In the genomic region with DNA sequence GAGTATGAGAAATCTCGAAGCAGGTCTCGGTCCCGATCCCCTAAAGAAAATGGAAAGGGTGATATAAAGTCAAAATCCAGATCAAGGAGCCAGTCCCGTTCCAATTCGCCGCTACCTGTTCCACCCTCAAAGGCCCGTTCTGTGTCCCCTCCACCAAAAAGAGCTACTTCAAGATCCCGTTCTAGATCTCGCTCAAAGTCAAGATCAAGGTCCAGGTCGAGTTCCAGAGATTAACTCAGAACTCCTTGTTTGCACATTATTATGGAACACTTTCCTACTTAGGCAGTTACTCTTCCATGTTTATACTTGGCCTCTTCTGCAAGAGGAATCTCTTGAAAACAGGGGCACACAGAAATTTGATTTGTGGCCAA, we compare ENCODE assay signal across 3 cellular contexts.
TF ChIP-seq lines count a peak whose summit lies in the region.

No MANE protein-coding gene starts in this region.

TF ChIP-seq in SK-N-SH, 30 proteins besides CTCF, POLR2A, EP300 and RAD21:
- TF ChIP-seq, protein P1, sequence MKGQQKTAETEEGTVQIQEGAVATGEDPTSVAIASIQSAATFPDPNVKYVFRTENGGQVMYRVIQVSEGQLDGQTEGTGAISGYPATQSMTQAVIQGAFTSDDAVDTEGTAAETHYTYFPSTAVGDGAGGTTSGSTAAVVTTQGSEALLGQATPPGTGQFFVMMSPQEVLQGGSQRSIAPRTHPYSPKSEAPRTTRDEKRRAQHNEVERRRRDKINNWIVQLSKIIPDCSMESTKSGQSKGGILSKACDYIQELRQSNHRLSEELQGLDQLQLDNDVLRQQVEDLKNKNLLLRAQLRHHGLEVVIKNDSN (IDR thresholded peaks at IDR 0.05; ENCODE audit: borderline replicate concordance, low read depth), result no peak
- no peak for TF ChIP-seq CHD2 (IDR thresholded peaks at IDR 0.05; ENCODE audit: low read length, partially characterized antibody)
- TF ChIP-seq MXI1 (IDR thresholded peaks at IDR 0.05; ENCODE audit: low read depth, low read length), result no peak
- no peak for TF ChIP-seq NFIC (IDR thresholded peaks at IDR 0.05; ENCODE audit: borderline replicate concordance)
- TF ChIP-seq RCOR1 (IDR thresholded peaks at IDR 0.05; ENCODE audit: low read length), result no peak
- no peak for TF ChIP-seq TAF1 (IDR thresholded peaks at IDR 0.05; ENCODE audit: borderline replicate concordance, low read depth, low read length)

TF ChIP-seq in SK-N-SH treated with all-trans-retinoic acid at 6 μM for 48 hours, 23 proteins besides CTCF, POLR2A, EP300 and RAD21 (continued from another document):
- TF ChIP-seq, protein P2, sequence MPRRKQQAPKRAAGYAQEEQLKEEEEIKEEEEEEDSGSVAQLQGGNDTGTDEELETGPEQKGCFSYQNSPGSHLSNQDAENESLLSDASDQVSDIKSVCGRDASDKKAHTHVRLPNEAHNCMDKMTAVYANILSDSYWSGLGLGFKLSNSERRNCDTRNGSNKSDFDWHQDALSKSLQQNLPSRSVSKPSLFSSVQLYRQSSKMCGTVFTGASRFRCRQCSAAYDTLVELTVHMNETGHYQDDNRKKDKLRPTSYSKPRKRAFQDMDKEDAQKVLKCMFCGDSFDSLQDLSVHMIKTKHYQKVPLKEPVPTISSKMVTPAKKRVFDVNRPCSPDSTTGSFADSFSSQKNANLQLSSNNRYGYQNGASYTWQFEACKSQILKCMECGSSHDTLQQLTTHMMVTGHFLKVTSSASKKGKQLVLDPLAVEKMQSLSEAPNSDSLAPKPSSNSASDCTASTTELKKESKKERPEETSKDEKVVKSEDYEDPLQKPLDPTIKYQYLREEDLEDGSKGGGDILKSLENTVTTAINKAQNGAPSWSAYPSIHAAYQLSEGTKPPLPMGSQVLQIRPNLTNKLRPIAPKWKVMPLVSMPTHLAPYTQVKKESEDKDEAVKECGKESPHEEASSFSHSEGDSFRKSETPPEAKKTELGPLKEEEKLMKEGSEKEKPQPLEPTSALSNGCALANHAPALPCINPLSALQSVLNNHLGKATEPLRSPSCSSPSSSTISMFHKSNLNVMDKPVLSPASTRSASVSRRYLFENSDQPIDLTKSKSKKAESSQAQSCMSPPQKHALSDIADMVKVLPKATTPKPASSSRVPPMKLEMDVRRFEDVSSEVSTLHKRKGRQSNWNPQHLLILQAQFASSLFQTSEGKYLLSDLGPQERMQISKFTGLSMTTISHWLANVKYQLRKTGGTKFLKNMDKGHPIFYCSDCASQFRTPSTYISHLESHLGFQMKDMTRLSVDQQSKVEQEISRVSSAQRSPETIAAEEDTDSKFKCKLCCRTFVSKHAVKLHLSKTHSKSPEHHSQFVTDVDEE (CRISPR knock-in tag; IDR thresholded peaks at IDR 0.05), result no peak
- TF ChIP-seq BACH2 (CRISPR knock-in tag; IDR thresholded peaks at IDR 0.05; ENCODE audit: borderline replicate concordance) (no peak), TOX (CRISPR knock-in tag; IDR thresholded peaks at IDR 0.05; ENCODE audit: borderline replicate concordance) (no peak), ZFP30 (CRISPR knock-in tag; IDR thresholded peaks at IDR 0.05) (no peak), ESRRG (CRISPR knock-in tag; IDR thresholded peaks at IDR 0.05) (no peak), OSR1 (CRISPR knock-in tag; IDR thresholded peaks at IDR 0.05) (no peak), GLIS3 (CRISPR knock-in tag; IDR thresholded peaks at IDR 0.05) (no peak), CSDC2 (CRISPR knock-in tag; IDR thresholded peaks at IDR 0.05) (no peak), ARNTL (CRISPR knock-in tag; IDR thresholded peaks at IDR 0.05; ENCODE audit: borderline replicate concordance, low read depth) (no peak), SNAI2 (CRISPR knock-in tag; IDR thresholded peaks at IDR 0.05) (no peak)
- TF ChIP-seq, protein P3, sequence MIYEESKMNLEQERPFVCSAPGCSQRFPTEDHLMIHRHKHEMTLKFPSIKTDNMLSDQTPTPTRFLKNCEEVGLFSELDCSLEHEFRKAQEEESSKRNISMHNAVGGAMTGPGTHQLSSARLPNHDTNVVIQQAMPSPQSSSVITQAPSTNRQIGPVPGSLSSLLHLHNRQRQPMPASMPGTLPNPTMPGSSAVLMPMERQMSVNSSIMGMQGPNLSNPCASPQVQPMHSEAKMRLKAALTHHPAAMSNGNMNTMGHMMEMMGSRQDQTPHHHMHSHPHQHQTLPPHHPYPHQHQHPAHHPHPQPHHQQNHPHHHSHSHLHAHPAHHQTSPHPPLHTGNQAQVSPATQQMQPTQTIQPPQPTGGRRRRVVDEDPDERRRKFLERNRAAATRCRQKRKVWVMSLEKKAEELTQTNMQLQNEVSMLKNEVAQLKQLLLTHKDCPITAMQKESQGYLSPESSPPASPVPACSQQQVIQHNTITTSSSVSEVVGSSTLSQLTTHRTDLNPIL (CRISPR knock-in tag; IDR thresholded peaks at IDR 0.05; ENCODE audit: low read depth), result no peak

TF ChIP-seq in GM23338, 12 proteins besides CTCF, POLR2A, EP300 and RAD21 (continued from another document):
- TF ChIP-seq EZH2 (IDR thresholded peaks at IDR 0.05; ENCODE audit: low read depth, unreplicated experiment), result no peak
- TF ChIP-seq, protein P4, sequence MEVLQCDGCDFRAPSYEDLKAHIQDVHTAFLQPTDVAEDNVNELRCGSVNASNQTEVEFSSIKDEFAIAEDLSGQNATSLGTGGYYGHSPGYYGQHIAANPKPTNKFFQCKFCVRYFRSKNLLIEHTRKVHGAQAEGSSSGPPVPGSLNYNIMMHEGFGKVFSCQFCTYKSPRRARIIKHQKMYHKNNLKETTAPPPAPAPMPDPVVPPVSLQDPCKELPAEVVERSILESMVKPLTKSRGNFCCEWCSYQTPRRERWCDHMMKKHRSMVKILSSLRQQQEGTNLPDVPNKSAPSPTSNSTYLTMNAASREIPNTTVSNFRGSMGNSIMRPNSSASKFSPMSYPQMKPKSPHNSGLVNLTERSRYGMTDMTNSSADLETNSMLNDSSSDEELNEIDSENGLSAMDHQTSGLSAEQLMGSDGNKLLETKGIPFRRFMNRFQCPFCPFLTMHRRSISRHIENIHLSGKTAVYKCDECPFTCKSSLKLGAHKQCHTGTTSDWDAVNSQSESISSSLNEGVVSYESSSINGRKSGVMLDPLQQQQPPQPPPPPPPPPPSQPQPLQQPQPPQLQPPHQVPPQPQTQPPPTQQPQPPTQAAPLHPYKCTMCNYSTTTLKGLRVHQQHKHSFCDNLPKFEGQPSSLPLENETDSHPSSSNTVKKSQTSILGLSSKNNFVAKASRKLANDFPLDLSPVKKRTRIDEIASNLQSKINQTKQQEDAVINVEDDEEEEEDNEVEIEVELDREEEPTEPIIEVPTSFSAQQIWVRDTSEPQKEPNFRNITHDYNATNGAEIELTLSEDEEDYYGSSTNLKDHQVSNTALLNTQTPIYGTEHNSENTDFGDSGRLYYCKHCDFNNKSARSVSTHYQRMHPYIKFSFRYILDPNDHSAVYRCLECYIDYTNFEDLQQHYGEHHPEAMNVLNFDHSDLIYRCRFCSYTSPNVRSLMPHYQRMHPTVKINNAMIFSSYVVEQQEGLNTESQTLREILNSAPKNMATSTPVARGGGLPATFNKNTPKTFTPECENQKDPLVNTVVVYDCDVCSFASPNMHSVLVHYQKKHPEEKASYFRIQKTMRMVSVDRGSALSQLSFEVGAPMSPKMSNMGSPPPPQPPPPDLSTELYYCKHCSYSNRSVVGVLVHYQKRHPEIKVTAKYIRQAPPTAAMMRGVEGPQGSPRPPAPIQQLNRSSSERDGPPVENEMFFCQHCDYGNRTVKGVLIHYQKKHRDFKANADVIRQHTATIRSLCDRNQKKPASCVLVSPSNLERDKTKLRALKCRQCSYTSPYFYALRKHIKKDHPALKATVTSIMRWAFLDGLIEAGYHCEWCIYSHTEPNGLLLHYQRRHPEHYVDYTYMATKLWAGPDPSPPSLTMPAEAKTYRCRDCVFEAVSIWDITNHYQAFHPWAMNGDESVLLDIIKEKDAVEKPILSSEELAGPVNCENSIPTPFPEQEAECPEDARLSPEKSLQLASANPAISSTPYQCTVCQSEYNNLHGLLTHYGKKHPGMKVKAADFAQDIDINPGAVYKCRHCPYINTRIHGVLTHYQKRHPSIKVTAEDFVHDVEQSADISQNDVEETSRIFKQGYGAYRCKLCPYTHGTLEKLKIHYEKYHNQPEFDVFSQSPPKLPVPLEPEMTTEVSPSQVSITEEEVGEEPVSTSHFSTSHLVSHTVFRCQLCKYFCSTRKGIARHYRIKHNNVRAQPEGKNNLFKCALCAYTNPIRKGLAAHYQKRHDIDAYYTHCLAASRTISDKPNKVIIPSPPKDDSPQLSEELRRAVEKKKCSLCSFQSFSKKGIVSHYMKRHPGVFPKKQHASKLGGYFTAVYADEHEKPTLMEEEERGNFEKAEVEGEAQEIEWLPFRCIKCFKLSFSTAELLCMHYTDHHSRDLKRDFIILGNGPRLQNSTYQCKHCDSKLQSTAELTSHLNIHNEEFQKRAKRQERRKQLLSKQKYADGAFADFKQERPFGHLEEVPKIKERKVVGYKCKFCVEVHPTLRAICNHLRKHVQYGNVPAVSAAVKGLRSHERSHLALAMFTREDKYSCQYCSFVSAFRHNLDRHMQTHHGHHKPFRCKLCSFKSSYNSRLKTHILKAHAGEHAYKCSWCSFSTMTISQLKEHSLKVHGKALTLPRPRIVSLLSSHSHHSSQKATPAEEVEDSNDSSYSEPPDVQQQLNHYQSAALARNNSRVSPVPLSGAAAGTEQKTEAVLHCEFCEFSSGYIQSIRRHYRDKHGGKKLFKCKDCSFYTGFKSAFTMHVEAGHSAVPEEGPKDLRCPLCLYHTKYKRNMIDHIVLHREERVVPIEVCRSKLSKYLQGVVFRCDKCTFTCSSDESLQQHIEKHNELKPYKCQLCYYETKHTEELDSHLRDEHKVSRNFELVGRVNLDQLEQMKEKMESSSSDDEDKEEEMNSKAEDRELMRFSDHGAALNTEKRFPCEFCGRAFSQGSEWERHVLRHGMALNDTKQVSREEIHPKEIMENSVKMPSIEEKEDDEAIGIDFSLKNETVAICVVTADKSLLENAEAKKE (CRISPR knock-in tag; IDR thresholded peaks at IDR 0.05), result no peak
- TF ChIP-seq REST (IDR thresholded peaks at IDR 0.05; ENCODE audit: unreplicated experiment), result no peak
- no peak for TF ChIP-seq JUNB (IDR thresholded peaks at IDR 0.05; ENCODE audit: unreplicated experiment)
- TF ChIP-seq NANOG (IDR thresholded peaks at IDR 0.05; ENCODE audit: borderline replicate concordance), result no peak
- no peak for TF ChIP-seq CREB1 (CRISPR knock-in tag; IDR thresholded peaks at IDR 0.05; ENCODE audit: low read depth)
